ENCODE assay signal across 11 cellular contexts in the genomic region with DNA sequence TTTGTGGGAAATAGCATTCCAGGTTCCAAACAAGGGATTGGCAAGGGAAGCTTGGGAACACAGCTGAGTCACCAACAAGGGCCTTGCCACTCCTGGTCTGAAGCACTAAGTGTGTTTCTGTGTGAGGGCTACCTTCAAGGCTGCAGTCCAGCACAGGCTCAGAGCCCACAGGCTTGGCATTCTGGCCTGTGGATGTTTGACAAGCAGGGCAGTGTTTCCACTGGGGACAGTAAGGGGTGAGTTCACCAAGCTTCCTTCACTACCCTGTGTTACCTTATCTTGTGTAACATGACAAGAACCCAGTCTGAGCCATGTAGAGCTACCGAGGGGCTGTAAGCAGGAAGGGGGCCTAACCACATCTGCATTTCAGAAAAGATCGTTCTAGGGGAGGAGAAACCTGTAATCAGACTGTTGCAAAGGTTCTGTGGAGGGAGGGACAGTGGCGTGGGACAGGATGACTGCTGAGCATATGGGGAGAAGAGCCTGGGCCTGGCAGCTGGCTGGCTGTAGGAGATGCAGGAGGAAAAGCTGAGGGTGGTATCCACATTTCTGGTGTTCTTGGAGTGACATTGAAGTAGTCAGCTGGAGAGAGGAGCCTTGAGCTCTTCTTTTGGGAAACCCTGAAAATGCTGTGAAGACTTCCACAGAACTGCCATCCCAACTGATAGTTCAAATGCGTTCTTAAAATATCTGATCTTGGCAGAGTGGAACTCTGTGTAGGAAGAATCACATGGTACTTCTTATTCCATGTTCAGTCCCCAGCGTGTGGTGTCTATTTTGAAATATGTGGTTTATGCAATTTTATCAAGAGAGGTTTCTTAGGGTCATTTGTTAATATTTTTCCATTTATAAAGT.
DNase-seq lines count a peak whose midpoint lies in the region; ATAC-seq and TF ChIP-seq lines count a peak whose summit lies in the region.
"Had no signal": no experiment of that assay in that cellular context is flagged by ENCODE, and none has a peak within 500 bp of the region (broad histone marks: within the 10 kb centered on the region; RNA-seq: fewer than 3 reads in every experiment).

No MANE protein-coding gene starts in this region.

- H3K4me2 ChIP-seq in Karpas-422 (ENCODE audit: low read depth, low read length, poor library complexity, severe bottlenecking) = no peak overlapping the region

- no peak for ATAC-seq in HG02870 (IDR thresholded peaks at IDR 0.05; ENCODE audit: unreplicated experiment)
- ATAC-seq in HG02623 (IDR thresholded peaks at IDR 0.05; ENCODE audit: unreplicated experiment) = no peak
- no peak for ATAC-seq in GM18517 (IDR thresholded peaks at IDR 0.05; ENCODE audit: unreplicated experiment)

- no peaks in the 10 kb centered on the region for H3K36me3 Mint-ChIP-seq in HFFc6 (ENCODE audit: low read depth)

- H3K27ac Mint-ChIP-seq in HFFc6 = peak overlapping the region; percentile 74

- DNase-seq in HFFc6 = peak; percentile 49
- peak; percentile 78 for DNase-seq in astrocyte of the hippocampus (ENCODE audit: low read depth, low spot score)
- peak; percentile 69 for DNase-seq in inferior parietal cortex (ENCODE audit: extremely low spot score)
- DNase-seq in Karpas-422 = no peak
- DNase-seq: activated CD4-positive, alpha-beta T cell treated with anti-CD3 and anti-CD28 coated beads, Interleukin-2, amount 50 U/mL, for 48 hours; NCI-H2171; stimulated activated CD4-positive, alpha-beta T cell treated with anti-CD3 and anti-CD28 coated beads, Interleukin-15, amount 100 ng/mL, for 24 hours had no signal

- H3K4me3 Mint-ChIP-seq in HFFc6 = peak overlapping the region; percentile 42; the same call in 1 of the 2 replicates

- H3K36me3 ChIP-seq in skeletal muscle tissue (ENCODE audit: control insufficient read depth in 3 of 3, insufficient read depth in 3 of 3, low read length in 3 of 3) (no peaks in the 10 kb centered on the region), Karpas-422 (ENCODE audit: insufficient read depth, low read length) (no peaks in the 10 kb centered on the region)

- H3K27me3 Mint-ChIP-seq in HFFc6 (ENCODE audit: insufficient read depth) = peaks cover 4% of the 10 kb centered on the region

- H3K27ac ChIP-seq in skeletal muscle tissue (ENCODE audit: low read depth, low read length) (peak overlapping the region; percentile 37), Karpas-422 (ENCODE audit: low read length) (no peak overlapping the region)

- H3K4me1 ChIP-seq in skeletal muscle tissue (ENCODE audit: control insufficient read depth in 3 of 3, insufficient read depth in 3 of 3, low read length in 3 of 3) = peaks cover 18 to 35% (median 22%) of the 10 kb centered on the region in 3 donors
- H3K4me1 ChIP-seq in Karpas-422 (ENCODE audit: low read length) = no peaks in the 10 kb centered on the region

- no peaks in the 10 kb centered on the region for H4K20me1 ChIP-seq in Karpas-422 (ENCODE audit: insufficient read depth, low read depth, low read length)

- no peak overlapping the region for H3K4me3 ChIP-seq in skeletal muscle tissue (ENCODE audit: low read length in 3 of 3)
- H3K4me3 ChIP-seq in Karpas-422 (ENCODE audit: low read length) = no peak overlapping the region

- H3K79me2 ChIP-seq in Karpas-422 (ENCODE audit: low read length) = no peaks in the 10 kb centered on the region

- H3K9me3 ChIP-seq in skeletal muscle tissue (ENCODE audit: control insufficient read depth in 3 of 3, low read length in 3 of 3) (no peaks in the 10 kb centered on the region), Karpas-422 (ENCODE audit: low read length) (no peaks in the 10 kb centered on the region)

- H3K4me1 Mint-ChIP-seq in HFFc6 (ENCODE audit: low read depth) = peaks cover 39% of the 10 kb centered on the region

- no peaks in the 10 kb centered on the region for H3K9me2 ChIP-seq in Karpas-422 (replicated peaks; ENCODE audit: insufficient read depth, low read length)

- TF ChIP-seq CTCF in HFFc6 (IDR thresholded peaks at IDR 0.05) = no peak

- H3K27me3 ChIP-seq in skeletal muscle tissue (ENCODE audit: control insufficient read depth in 3 of 3, insufficient read depth in 3 of 3, low read length in 3 of 3) = no peaks in the 10 kb centered on the region
- no peaks in the 10 kb centered on the region for H3K27me3 ChIP-seq in Karpas-422 (ENCODE audit: low read length)

- H2AFZ ChIP-seq in Karpas-422 (ENCODE audit: low read length) = no peak overlapping the region

- H3K9me3 Mint-ChIP-seq in HFFc6 = no peaks in the 10 kb centered on the region

- H3K9ac ChIP-seq in skeletal muscle tissue (ENCODE audit: low read depth in 1 of 3, low read length in 3 of 3) (no peak overlapping the region), Karpas-422 (ENCODE audit: low read length) (no peak overlapping the region)
